Comparison of ENCODE assay signal across 20 cellular contexts in the genomic region with DNA sequence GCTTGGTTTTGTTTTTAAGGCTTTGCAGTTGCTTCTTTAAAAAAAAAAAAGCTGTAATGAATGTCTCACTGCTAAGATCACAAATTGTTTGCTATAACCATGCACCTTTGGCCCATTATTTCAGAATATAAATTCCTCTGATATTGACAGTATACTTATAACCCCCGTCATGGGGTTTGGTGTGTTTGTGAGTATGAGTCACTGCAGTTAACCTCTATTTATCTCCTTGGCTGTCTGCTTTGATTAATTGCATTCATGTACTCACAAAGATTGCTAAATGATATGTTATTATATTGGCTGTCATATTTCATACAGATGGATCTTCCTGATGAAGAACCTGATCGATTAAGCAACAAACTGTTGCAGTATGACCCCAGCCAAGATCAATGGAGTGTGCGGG. TPM values are rescaled to one million over a fixed set of nuclear protein-coding genes. Genes with fewer than 3 reads are reported as not detected.
"Had no signal": no experiment of that assay in that cellular context is flagged by ENCODE, and none has a peak within 500 bp of the region (broad histone marks: within the 10 kb centered on the region; RNA-seq: fewer than 3 reads in every experiment).

No MANE protein-coding gene starts in this region.

- H3K4me3 ChIP-seq: coronary artery, gastrocnemius medialis, heart right ventricle, sigmoid colon, upper lobe of left lung had no signal

- ATAC-seq: gastrocnemius medialis, heart right ventricle, left ventricle myocardium superior had no signal

- H3K9me3 ChIP-seq: gastrocnemius medialis, heart right ventricle, sigmoid colon, upper lobe of left lung had no signal

- H3K27ac ChIP-seq: coronary artery, gastrocnemius medialis, heart right ventricle, sigmoid colon, upper lobe of left lung had no signal

- H3K4me1 ChIP-seq: upper lobe of left lung had no signal

- DNase-seq: activated CD4-positive, alpha-beta T cell treated with anti-CD3 and anti-CD28 coated beads for 48 hours; activated CD8-positive, alpha-beta memory T cell treated with anti-CD3 and anti-CD28 coated beads for 24 hours; activated naive CD4-positive, alpha-beta T cell treated with Interleukin-2 at 50 U/mL for 16 hours; central memory CD4-positive, alpha-beta T cell; effector CD4-positive, alpha-beta T cell; gastrocnemius medialis; heart right ventricle; left ventricle myocardium superior; mesendoderm; sigmoid colon; stimulated activated CD4-positive, alpha-beta T cell treated with anti-CD3 and anti-CD28 coated beads, Interleukin-2, amount 100 ng/mL, for 48 hours; stimulated activated naive CD4-positive, alpha-beta T cell treated with Interleukin-2 at 50 U/mL for 16 hours; upper lobe of left lung had no signal

- H3K27me3 ChIP-seq: gastrocnemius medialis, heart right ventricle, sigmoid colon, upper lobe of left lung had no signal

- H3K36me3 ChIP-seq: sigmoid colon, upper lobe of left lung had no signal

RNA-seq across cellular contexts. Expression of gene KBTBD12, which starts 14.8 kb away (rescaled TPM):
- total RNA-seq: endothelial cell of umbilical vein, fibroblast of lung, osteoblast, pulmonary artery endothelial cell had no signal
- polyA plus RNA-seq: endothelial cell of umbilical vein, fibroblast of lung, keratinocyte, neural cell had no signal
